ENCODE assay signal across 14 cellular contexts in genomic region chr2:10159086-10159485, GRCh38.
"Had no signal": no experiment of that assay in that cellular context is flagged by ENCODE, and none has a peak within 500 bp of the region (broad histone marks: within the 10 kb centered on the region; RNA-seq: fewer than 3 reads in every experiment).

No MANE protein-coding gene starts in this region.

- H3K4me3 Mint-ChIP-seq: activated T-cell treated with anti-CD3 and anti-CD28 coated beads, Interleukin-2, amount 50 U/mL, for 4 hours; natural killer cell treated with Interleukin-12 subunit alpha and Interleukin-12 subunit beta and Interleukin-15 and Interleukin-18, amount 100 ng/mL, for 72 hours; stimulated activated naive CD8-positive, alpha-beta T cell treated with anti-CD3 and anti-CD28 coated beads, Interleukin-15, amount 100 ng/mL, for 72 hours had no signal

- H3K27me3 Mint-ChIP-seq: natural killer cell treated with Interleukin-12 subunit alpha and Interleukin-12 subunit beta and Interleukin-15 and Interleukin-18, amount 100 ng/mL, for 72 hours; stimulated activated naive CD8-positive, alpha-beta T cell treated with anti-CD3 and anti-CD28 coated beads, Interleukin-15, amount 100 ng/mL, for 72 hours had no signal

- H3K4me1 ChIP-seq: gastrocnemius medialis, pancreas had no signal

- H3K36me3 ChIP-seq: gastrocnemius medialis, pancreas, thoracic aorta had no signal

- H3K9me3 ChIP-seq: gastrocnemius medialis, pancreas, thoracic aorta had no signal

- H3K27me3 ChIP-seq: gastrocnemius medialis, pancreas had no signal

- DNase-seq: activated CD4-positive, alpha-beta T cell treated with anti-CD3 and anti-CD28 coated beads for 1 hour; activated gamma-delta T cell treated with Interleukin-2 at 50 U/mL for 16 hours; activated T-cell treated with anti-CD3 and anti-CD28 coated beads, Interleukin-2, amount 50 U/mL, for 4 hours; effector CD4-positive, alpha-beta T cell; gastrocnemius medialis; left ventricle myocardium superior; mesenchymal stem cell; stimulated activated CD4-positive, alpha-beta T cell treated with anti-CD3 and anti-CD28 coated beads, Interleukin-4, amount 100 ng/mL, for 1 hour; stimulated activated naive CD8-positive, alpha-beta T cell treated with anti-CD3 and anti-CD28 coated beads, Interleukin-15, amount 100 ng/mL, for 72 hours had no signal

- H3K27ac Mint-ChIP-seq: natural killer cell treated with Interleukin-12 subunit alpha and Interleukin-12 subunit beta and Interleukin-15 and Interleukin-18, amount 100 ng/mL, for 72 hours had no signal

- H3K9me3 Mint-ChIP-seq: activated T-cell treated with anti-CD3 and anti-CD28 coated beads, Interleukin-2, amount 50 U/mL, for 4 hours; natural killer cell treated with Interleukin-12 subunit alpha and Interleukin-12 subunit beta and Interleukin-15 and Interleukin-18, amount 100 ng/mL, for 72 hours; stimulated activated naive CD8-positive, alpha-beta T cell treated with anti-CD3 and anti-CD28 coated beads, Interleukin-15, amount 100 ng/mL, for 72 hours had no signal

- H3K4me3 ChIP-seq: coronary artery, gastrocnemius medialis, pancreas, thoracic aorta had no signal

- H3K36me3 Mint-ChIP-seq: natural killer cell treated with Interleukin-12 subunit alpha and Interleukin-12 subunit beta and Interleukin-15 and Interleukin-18, amount 100 ng/mL, for 72 hours had no signal

- H3K27ac ChIP-seq: coronary artery, epithelial cell of prostate, gastrocnemius medialis, pancreas, thoracic aorta had no signal
